ENCODE assay signal across 10 cellular contexts in the genomic region with DNA sequence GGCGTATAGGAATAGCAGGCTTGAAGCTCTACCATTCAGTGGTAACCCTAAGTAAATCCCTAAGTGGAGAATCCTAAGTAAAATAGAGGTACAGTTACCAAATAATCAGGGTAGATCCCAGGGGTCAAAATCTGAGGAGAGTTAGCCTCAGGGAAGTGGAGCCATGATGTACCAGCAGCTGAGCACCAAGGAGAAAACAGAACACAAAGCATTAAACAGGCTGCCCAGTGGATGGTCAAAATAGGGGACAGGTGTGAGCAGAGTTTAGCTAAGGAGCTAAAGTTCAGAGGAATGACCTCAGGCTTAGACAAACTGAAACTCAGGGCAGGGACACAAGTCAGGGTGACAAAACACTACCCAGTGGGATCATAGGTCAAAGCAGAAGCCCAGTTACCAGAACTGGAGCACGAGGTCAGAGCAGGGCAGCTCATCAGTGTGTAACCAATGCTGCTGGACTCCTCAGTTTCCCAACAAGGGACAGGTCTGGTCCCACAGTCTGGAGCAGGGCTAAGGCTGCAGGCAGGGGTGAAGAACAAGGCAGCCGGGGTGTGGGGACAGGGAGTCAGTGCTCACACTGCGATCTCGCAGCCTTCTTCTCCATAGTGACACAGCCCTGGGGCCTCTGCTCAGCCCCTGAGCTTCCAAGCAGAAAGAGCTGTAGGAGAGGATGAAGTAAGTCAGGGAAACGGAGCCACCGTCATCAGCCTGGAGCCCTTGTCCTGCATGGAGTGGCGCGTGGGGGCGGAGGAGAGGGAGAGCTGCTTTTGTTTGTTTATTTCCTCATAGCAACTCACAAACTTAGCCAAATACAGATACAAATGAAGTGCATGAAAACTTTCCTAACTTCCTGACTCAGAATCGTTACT.
A peak's percentile ranks its signal among the peaks of the same experiment; 100 is the strongest.
DNase-seq lines count a peak whose midpoint lies in the region; ATAC-seq, FAIRE-seq and TF ChIP-seq lines count a peak whose summit lies in the region.
"Had no signal": no experiment of that assay in that cellular context is flagged by ENCODE, and none has a peak within 500 bp of the region (broad histone marks: within the 10 kb centered on the region; RNA-seq: fewer than 3 reads in every experiment).

No MANE protein-coding gene starts in this region.

- H3K4me2 ChIP-seq in skeletal muscle satellite cell (ENCODE audit: low read length), result no peak overlapping the region

- H3K27ac ChIP-seq in body of pancreas (no peak overlapping the region), kidney (ENCODE audit: low read depth in 2 of 2, low read length in 2 of 2) (no peak overlapping the region), caudate nucleus (ENCODE audit: low read depth, low read length) (no peak overlapping the region)

- FAIRE-seq in kidney (lab: Jason Lieb, UNC), result no peak
- FAIRE-seq: TTC549 had no signal

- H3K9ac ChIP-seq in kidney (ENCODE audit: low read length in 2 of 2), result no peak overlapping the region
- H3K9ac ChIP-seq in skeletal muscle satellite cell (ENCODE audit: low read depth, low read length), result peak overlapping the region; percentile 18

- no peak overlapping the region for H3K4me3 ChIP-seq in body of pancreas
- H3K4me3 ChIP-seq in kidney (ENCODE audit: low read length in 2 of 2), result no peak overlapping the region
- H3K4me3 ChIP-seq in skeletal muscle satellite cell (ENCODE audit: low read length), result no peak overlapping the region

- intact Hi-C loops in body of pancreas (cut with DNase I) (no loop called here), kidney (cut with DNase I) (no loop called here)

- no peaks in the 10 kb centered on the region for H3K4me1 ChIP-seq in body of pancreas
- peaks cover 0 to 3% of the 10 kb centered on the region in 2 donors for H3K4me1 ChIP-seq in kidney (ENCODE audit: control insufficient read depth in 1 of 2, insufficient read depth in 1 of 2, low read depth in 1 of 2, low read length in 2 of 2)
- peaks cover 43% of the 10 kb centered on the region for H3K4me1 ChIP-seq in skeletal muscle satellite cell (ENCODE audit: control insufficient read depth, insufficient read depth, low read length)

- peak; percentile 71 for ATAC-seq in GM19463 (IDR thresholded peaks at IDR 0.05; ENCODE audit: unreplicated experiment)
- peak; percentile 63 for ATAC-seq in body of pancreas

- no peaks in the 10 kb centered on the region for H3K36me3 ChIP-seq in body of pancreas (replicated peaks in 1 of 2; ENCODE audit: insufficient read depth in 1 of 2, low read depth in 2 of 2)
- no peaks in the 10 kb centered on the region for H3K36me3 ChIP-seq in kidney (ENCODE audit: control insufficient read depth in 1 of 2, insufficient read depth in 2 of 2, low read length in 2 of 2)
- no peaks in the 10 kb centered on the region for H3K36me3 ChIP-seq in skeletal muscle satellite cell (ENCODE audit: insufficient read depth, low read length)

- DNase-seq in body of pancreas (peak; percentile 18 to 55 (median 26)), kidney (peak; percentile 85), GOT3 (lab: John Stamatoyannopoulos, UW) (no peak), G401 (ENCODE audit: low spot score) (no peak), putamen (ENCODE audit: low spot score) (no peak), caudate nucleus (lab: John Stamatoyannopoulos, UW) (no peak)
- DNase-seq: Calu3 had no signal

- no peaks in the 10 kb centered on the region for H3K9me3 ChIP-seq in body of pancreas
- no peaks in the 10 kb centered on the region for H3K9me3 ChIP-seq in kidney (ENCODE audit: control insufficient read depth in 1 of 2, low read length in 2 of 2)
- H3K9me3 ChIP-seq in skeletal muscle satellite cell (replicated peaks; ENCODE audit: low read length), result no peaks in the 10 kb centered on the region

- WGBS in body of pancreas, 2 donors, result 53 to 73% methylated on average over 11 of the region's 11 CpGs

- no peak for TF ChIP-seq POLR2A in body of pancreas (IDR thresholded peaks at IDR 0.05)

- in situ Hi-C loops in G401 (cut with HindIII; ENCODE audit: low sequenced_read_pairs), result no loop called here

- H3K27me3 ChIP-seq in body of pancreas (no peaks in the 10 kb centered on the region), skeletal muscle satellite cell (ENCODE audit: control insufficient read depth, insufficient read depth, low read length) (no peaks in the 10 kb centered on the region)

- no peak for TF ChIP-seq CTCF in body of pancreas (IDR thresholded peaks at IDR 0.05)
- no peak for TF ChIP-seq CTCF in kidney (IDR thresholded peaks at IDR 0.05; ENCODE audit: borderline replicate concordance, extremely low read depth, insufficient read depth)

Comparison
In these comparisons a context has a peak if more than half of its experiments do, and no peak if none do; other contexts are left out.
1. DNase-seq: peak in body of pancreas (4 of 4) and kidney (single experiment); none in GOT3 (single experiment), G401 (single experiment), putamen (single experiment) and caudate nucleus (0 of 61).